26 cellular contexts compared by ENCODE assay signal in the genomic region with DNA sequence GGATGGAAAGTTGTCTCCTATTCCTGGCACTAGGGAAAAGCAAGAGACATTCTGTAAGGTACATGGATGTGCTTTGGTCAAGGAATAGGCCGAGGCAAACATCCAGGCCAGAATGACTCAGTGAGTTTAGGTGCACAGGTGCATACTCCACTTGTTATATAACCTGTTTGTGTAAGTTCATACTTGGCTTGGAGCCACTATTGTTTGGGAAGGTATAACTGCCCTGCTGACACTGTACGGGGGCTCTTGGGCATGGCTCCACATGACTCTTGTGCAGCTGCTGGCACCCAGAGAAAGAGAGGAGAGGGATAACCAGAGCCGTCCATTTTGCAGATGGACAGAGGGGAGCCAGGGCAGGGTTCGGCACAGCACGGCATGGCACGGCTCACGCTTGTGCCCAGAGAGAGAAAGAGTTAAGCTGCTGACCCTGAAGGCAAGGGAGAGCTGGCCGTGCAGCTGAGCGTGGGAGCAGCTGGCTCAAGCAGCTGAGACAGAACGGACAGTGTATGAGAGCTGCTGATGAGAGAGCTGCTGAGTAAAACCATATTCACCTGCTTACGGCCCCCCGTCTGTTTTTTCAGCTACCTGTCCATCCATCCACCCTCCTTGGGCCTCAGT.
DNase-seq lines count a peak whose midpoint lies in the region; ATAC-seq, FAIRE-seq and TF ChIP-seq lines count a peak whose summit lies in the region.
"Had no signal": no experiment of that assay in that cellular context is flagged by ENCODE, and none has a peak within 500 bp of the region (broad histone marks: within the 10 kb centered on the region; RNA-seq: fewer than 3 reads in every experiment).

No MANE protein-coding gene starts in this region.

- no peak for TF ChIP-seq POLR2A in H1 (IDR thresholded peaks at IDR 0.05; ENCODE audit: control extremely low read depth in 1 of 2, low read depth in 2 of 2, low read length in 2 of 2)
- TF ChIP-seq POLR2A in testis (IDR thresholded peaks at IDR 0.05) = no peak

- CTCF ChIA-PET in RWPE1 (lab: Yijun Ruan, JAX) = interaction anchor here (0.6 kb wide), 1 partner anchor 1565 kb away, joined by 7 read pairs; no protein-coding TSS in a partner anchor
- CTCF ChIA-PET in H1 (lab: Charles Lee; ENCODE audit: partially characterized antibody) = interaction anchor here (0.8 to 7.8 kb wide), 6 partner anchors 23 to 220 kb away, joined by 3 to 64 read pairs (median 3); no protein-coding TSS in a partner anchor

- no peak overlapping the region for H3K4ac ChIP-seq in H1 (replicated peaks; ENCODE audit: insufficient read length, low read depth, low read length)

- no peak overlapping the region for H2BK120ac ChIP-seq in H1 (replicated peaks; ENCODE audit: low read depth, low read length)

- no peak for FAIRE-seq in H1 (lab: Jason Lieb, UNC)
- FAIRE-seq: A549, GM12891, RCC 7860 had no signal

- ATAC-seq in Right ventricle myocardium inferior = no peak
- ATAC-seq in right cardiac atrium = no peak
- ATAC-seq in GM21423 (IDR thresholded peaks at IDR 0.05; ENCODE audit: unreplicated experiment) = no peak
- ATAC-seq: A549; CD8-positive, alpha-beta T cell; HCT116 had no signal

- peak; percentile 60 for DNase-seq in Right ventricle myocardium inferior (ENCODE audit: missing footprints)
- DNase-seq in right cardiac atrium = no peak
- no peak for DNase-seq in RWPE1 (ENCODE audit: low spot score)
- DNase-seq in H1 (ENCODE audit: low read depth in 1 of 2, low spot score in 2 of 2) = no peak
- DNase-seq in testis = peak; percentile 46
- no peak for DNase-seq in HAP-1 (ENCODE audit: low spot score in 2 of 2)
- DNase-seq: C1 segment of cervical spinal cord; Caco-2; CD8-positive, alpha-beta T cell; DMS79 treated with DMSO at 0.1 percent for 48 hours; GF-D8; GOT3; IMR-90; NCI-H1092; NCI-H1417 treated with DMSO at 0.1 percent for 48 hours; NCI-H1694 treated with DMSO at 0.1 percent for 48 hours; NCI-H2081; NCI-H524; NCI-H774; Right ventricle myocardium superior had no signal

- no peak overlapping the region for H2AK5ac ChIP-seq in H1 (ENCODE audit: low read depth, low read length)

- H3K4me3 ChIP-seq in right cardiac atrium (ENCODE audit: low read length) (no peak overlapping the region), H1 (ENCODE audit: extremely low read depth in 1 of 4, insufficient read depth in 2 of 4, low read depth in 3 of 4, low read length in 4 of 4) (no peak overlapping the region), testis (no peak overlapping the region), HAP-1 (no peak overlapping the region)
- H3K4me3 ChIP-seq: A549, SJSA1 had no signal

- no peak overlapping the region for H3K18ac ChIP-seq in H1 (ENCODE audit: extremely low read depth, low read length)

- no peaks in the 10 kb centered on the region for H3K23me2 ChIP-seq in H1 (ENCODE audit: low read depth, low read length)

- no peak overlapping the region for H4K5ac ChIP-seq in H1 (ENCODE audit: insufficient read length, low read depth, low read length)

- H3K4me1 ChIP-seq in right cardiac atrium (ENCODE audit: control insufficient read depth, insufficient read depth, low read length) (no peaks in the 10 kb centered on the region), H1 (replicated peaks in 1 of 4; ENCODE audit: control insufficient read depth in 3 of 4, insufficient read depth in 4 of 4, low read length in 3 of 4) (peaks cover 0 to 8% (median 4%) of the 10 kb centered on the region in 4 experiments; a peak in 3 of 7 replicates), testis (peaks cover 4% of the 10 kb centered on the region), HAP-1 (no peaks in the 10 kb centered on the region)
- H3K4me1 ChIP-seq: A549, Caco-2, SJSA1 had no signal

- POLR2A ChIA-PET in RWPE1 (lab: Yijun Ruan, JAX; ENCODE audit: low non-redundant PET) = no interaction called here
- POLR2A ChIA-PET in H1 (lab: Charles Lee; ENCODE audit: partially characterized antibody) = no interaction called here

- H3K79me2 ChIP-seq in H1 (ENCODE audit: control insufficient read depth in 1 of 2, insufficient read depth in 2 of 2, low read length in 2 of 2) = no peaks in the 10 kb centered on the region

- H3K79me1 ChIP-seq in H1 (ENCODE audit: low read depth, low read length) = no peaks in the 10 kb centered on the region

- intact Hi-C loops in Right ventricle myocardium inferior (cut with DNase I) (no loop called here), right cardiac atrium (cut with DNase I) (no loop called here), testis (cut with DNase I; ENCODE audit: low total_unique reads) (no loop called here)

- TF ChIP-seq RAD21 in H1 (IDR thresholded peaks at IDR 0.05 in 1 of 2, conservative IDR thresholded peaks at IDR 0.05 in 1 of 2; ENCODE audit: low read depth in 2 of 2, low read length in 2 of 2) = no peak

- H2BK20ac ChIP-seq in H1 (ENCODE audit: low read length) = no peak overlapping the region

- H3K27me3 ChIP-seq in right cardiac atrium (ENCODE audit: control insufficient read depth, insufficient read depth) (no peaks in the 10 kb centered on the region), H1 (replicated peaks in 1 of 4; ENCODE audit: control insufficient read depth in 3 of 4, extremely low read depth in 1 of 4, insufficient read depth in 3 of 4, low read length in 3 of 4) (no peaks in the 10 kb centered on the region), testis (no peaks in the 10 kb centered on the region), HAP-1 (ENCODE audit: low read depth) (no peaks in the 10 kb centered on the region)
- H3K27me3 ChIP-seq: SJSA1 had no signal

- no peak overlapping the region for H2BK12ac ChIP-seq in H1 (ENCODE audit: low read depth, low read length)

- H4K8ac ChIP-seq in H1 (ENCODE audit: extremely low read depth, insufficient read depth, low read length) = no peak overlapping the region

- H2BK5ac ChIP-seq in H1 (ENCODE audit: low read depth, low read length) = no peak overlapping the region

- H3K23ac ChIP-seq in H1 (ENCODE audit: insufficient read length) = no peak overlapping the region

- H3K14ac ChIP-seq in H1 (ENCODE audit: insufficient read length) = no peak overlapping the region

- H3K4me2 ChIP-seq in H1 (ENCODE audit: insufficient read depth in 1 of 2, low read depth in 2 of 2, low read length in 2 of 2) = no peak overlapping the region
- H3K4me2 ChIP-seq: A549 had no signal

- no peaks in the 10 kb centered on the region for H4K20me1 ChIP-seq in H1 (replicated peaks in 1 of 2; ENCODE audit: control insufficient read depth in 1 of 2, insufficient read depth in 2 of 2, low read length in 2 of 2)

- no peaks in the 10 kb centered on the region for H3K9me3 ChIP-seq in right cardiac atrium (ENCODE audit: control insufficient read depth, low read length)
- H3K9me3 ChIP-seq in H1 (ENCODE audit: insufficient read depth in 2 of 2, low read depth in 1 of 2, low read length in 1 of 2) = no peaks in the 10 kb centered on the region
- no peaks in the 10 kb centered on the region for H3K9me3 ChIP-seq in testis
- no peaks in the 10 kb centered on the region for H3K9me3 ChIP-seq in HAP-1
- H3K9me3 ChIP-seq: A549, Caco-2, SJSA1 had no signal

- 77% methylated on average over 12 of the region's 12 CpGs for WGBS in right cardiac atrium
- 96% methylated on average over 12 of the region's 12 CpGs; no CpG with 5 or more reads in 1 of the 2 experiments for WGBS in H1 (ENCODE audit: extremely low coverage in 1 of 2, insufficient coverage in 1 of 2, insufficient read length in 1 of 2, insufficient replicate concordance in 2 of 2, low coverage in 1 of 2, low lambda C conversion rate in 2 of 2, missing lambda C conversion rate in 1 of 2), 2 experiments
- WGBS in testis, 2 donors = 49 to 65% methylated on average over 12 of the region's 12 CpGs

- H2AFZ ChIP-seq in H1 (ENCODE audit: low read length) = no peak overlapping the region

- H3K36me3 ChIP-seq in H1 (ENCODE audit: control insufficient read depth in 2 of 4, insufficient read depth in 4 of 4, low read length in 3 of 4) = no peaks in the 10 kb centered on the region
- no peaks in the 10 kb centered on the region for H3K36me3 ChIP-seq in testis (ENCODE audit: low read depth, missing control alignments)
- no peaks in the 10 kb centered on the region for H3K36me3 ChIP-seq in HAP-1 (replicated peaks)
- H3K36me3 ChIP-seq: SJSA1 had no signal

- TF ChIP-seq CTCF in RWPE1 (conservative IDR thresholded peaks at IDR 0.05; ENCODE audit: low read depth) = no peak
- no peak for TF ChIP-seq CTCF in H1 (IDR thresholded peaks at IDR 0.05; ENCODE audit: control extremely low read depth in 1 of 3, insufficient read depth in 1 of 3, low read depth in 1 of 3, low read length in 3 of 3)
- TF ChIP-seq CTCF in testis (IDR thresholded peaks at IDR 0.05) = no peak

- peak overlapping the region; percentile 8; the same call in 1 of the 2 replicates for H2BK15ac ChIP-seq in H1 (ENCODE audit: low read length)

- no peak overlapping the region for H4K91ac ChIP-seq in H1 (replicated peaks; ENCODE audit: insufficient read length, low read length)

- in situ Hi-C loops in HAP-1 (cut with MboI; ENCODE audit: low sequenced_read_pairs) = no loop called here

- H3K56ac ChIP-seq in H1 (replicated peaks; ENCODE audit: insufficient read length, low read depth, low read length) = no peak overlapping the region

- H3K9ac ChIP-seq in H1 (replicated peaks in 1 of 4; ENCODE audit: extremely low read depth in 1 of 4, low read depth in 3 of 4, low read length in 3 of 4) = no peak overlapping the region

- TF ChIP-seq EP300 in H1 (IDR thresholded peaks at IDR 0.05; ENCODE audit: borderline replicate concordance in 1 of 2, low read depth in 2 of 2, low read length in 2 of 2) = no peak

- H3K27ac ChIP-seq in right cardiac atrium (ENCODE audit: low read length) = no peak overlapping the region
- peak overlapping the region; percentile 76; the same call in 1 of the 2 replicates for H3K27ac ChIP-seq in RWPE1
- H3K27ac ChIP-seq in H1 (ENCODE audit: low read depth, low read length) = no peak overlapping the region
- no peak overlapping the region for H3K27ac ChIP-seq in testis
- H3K27ac ChIP-seq: A549, SJSA1 had no signal

TF ChIP-seq in H1, 55 proteins besides CTCF, POLR2A, EP300 and RAD21 (continues in another document):
- TF ChIP-seq BRCA1 (IDR thresholded peaks at IDR 0.05; ENCODE audit: low read depth, low read length) (no peak), CBX8 (IDR thresholded peaks at IDR 0.05; ENCODE audit: borderline replicate concordance, low read depth, low read length) (no peak), TAF1 (IDR thresholded peaks at IDR 0.05; ENCODE audit: low read depth, low read length) (no peak)
- TF ChIP-seq, protein P1, sequence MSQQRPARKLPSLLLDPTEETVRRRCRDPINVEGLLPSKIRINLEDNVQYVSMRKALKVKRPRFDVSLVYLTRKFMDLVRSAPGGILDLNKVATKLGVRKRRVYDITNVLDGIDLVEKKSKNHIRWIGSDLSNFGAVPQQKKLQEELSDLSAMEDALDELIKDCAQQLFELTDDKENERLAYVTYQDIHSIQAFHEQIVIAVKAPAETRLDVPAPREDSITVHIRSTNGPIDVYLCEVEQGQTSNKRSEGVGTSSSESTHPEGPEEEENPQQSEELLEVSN (IDR thresholded peaks at IDR 0.05) = no peak

Comparison
In these comparisons a context has a peak if more than half of its experiments do, and no peak if none do; other contexts are left out.
1. DNase-seq: peak in Right ventricle myocardium inferior (single experiment) and testis (single experiment); none in right cardiac atrium (0 of 3), RWPE1 (single experiment), H1 (0 of 2) and HAP-1 (0 of 2).